Comparison of ENCODE assay signal across 1 cellular context in genomic region chr7:74115326-74115725, GRCh38.
TF ChIP-seq lines count a peak whose summit lies in the region.

No MANE protein-coding gene starts in this region.

TF ChIP-seq in HepG2, 621 proteins besides CTCF, POLR2A, EP300 and RAD21:
- TF ChIP-seq ZBTB33 (CRISPR knock-in tag; IDR thresholded peaks at IDR 0.05) (peak; percentile 95), RORA (CRISPR knock-in tag; IDR thresholded peaks at IDR 0.05) (no peak)
